ENCODE assay signal across 1 cellular context in the genomic region with DNA sequence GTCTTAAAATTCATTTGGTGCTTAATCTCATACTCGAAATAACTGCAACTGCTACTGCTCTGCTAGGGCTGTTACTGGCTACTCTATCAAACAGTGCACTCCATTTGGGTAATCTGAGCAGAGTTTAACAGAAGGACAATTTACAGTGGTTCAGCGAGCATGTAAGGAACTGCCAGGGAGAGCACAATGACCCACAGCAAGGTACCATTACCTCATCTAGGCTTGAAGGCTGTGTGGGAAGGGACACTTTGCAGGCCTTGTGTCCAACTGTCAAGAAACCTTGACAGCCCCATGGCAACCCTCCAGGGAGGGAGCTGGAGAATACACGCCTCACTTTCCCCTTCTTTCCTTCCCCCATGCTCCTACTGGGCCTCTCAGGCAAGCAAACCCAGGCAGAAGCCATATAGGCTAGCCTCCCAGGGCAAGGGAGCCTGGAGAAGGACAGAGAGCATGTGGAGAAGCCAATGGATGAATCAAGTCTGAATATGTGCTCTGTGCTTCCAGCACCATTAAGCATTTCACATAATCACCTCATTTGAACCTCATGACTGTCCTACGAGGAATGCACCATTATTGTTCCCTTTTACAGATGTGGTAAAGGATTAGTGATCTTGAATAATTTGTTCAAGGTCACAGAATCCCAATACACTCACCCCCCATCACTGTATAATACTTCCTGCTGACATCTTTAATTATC.
TF ChIP-seq lines count a peak whose summit lies in the region.

No MANE protein-coding gene starts in this region.

TF ChIP-seq in IMR-90, 13 proteins besides CTCF, POLR2A, EP300 and RAD21:
- TF ChIP-seq CEBPB (IDR thresholded peaks at IDR 0.05; ENCODE audit: low read depth, low read length) (no peak), ELK1 (IDR thresholded peaks at IDR 0.05; ENCODE audit: borderline replicate concordance, low read depth, low read length) (no peak), RCOR1 (IDR thresholded peaks at IDR 0.05; ENCODE audit: insufficient replicate concordance, low read length) (no peak), MXI1 (IDR thresholded peaks at IDR 0.05; ENCODE audit: borderline replicate concordance, low read depth, low read length) (no peak), SMC3 (IDR thresholded peaks at IDR 0.05; ENCODE audit: low read depth, low read length) (no peak), FOS (IDR thresholded peaks at IDR 0.05; ENCODE audit: low read depth, low read length) (no peak), BHLHE40 (IDR thresholded peaks at IDR 0.05; ENCODE audit: low read depth, low read length) (no peak), MAFK (IDR thresholded peaks at IDR 0.05; ENCODE audit: low read depth, low read length) (no peak), NFE2L2 (IDR thresholded peaks at IDR 0.05; ENCODE audit: low read depth, low read length) (no peak), CHD1 (IDR thresholded peaks at IDR 0.05; ENCODE audit: low read depth, low read length) (no peak), RFX5 (IDR thresholded peaks at IDR 0.05; ENCODE audit: low read depth, low read length) (no peak)
- TF ChIP-seq, protein P1, sequence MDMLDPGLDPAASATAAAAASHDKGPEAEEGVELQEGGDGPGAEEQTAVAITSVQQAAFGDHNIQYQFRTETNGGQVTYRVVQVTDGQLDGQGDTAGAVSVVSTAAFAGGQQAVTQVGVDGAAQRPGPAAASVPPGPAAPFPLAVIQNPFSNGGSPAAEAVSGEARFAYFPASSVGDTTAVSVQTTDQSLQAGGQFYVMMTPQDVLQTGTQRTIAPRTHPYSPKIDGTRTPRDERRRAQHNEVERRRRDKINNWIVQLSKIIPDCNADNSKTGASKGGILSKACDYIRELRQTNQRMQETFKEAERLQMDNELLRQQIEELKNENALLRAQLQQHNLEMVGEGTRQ (IDR thresholded peaks at IDR 0.05; ENCODE audit: low read depth, low read length): no peak
TF ChIP-seq in IMR-90: peak in this region for 0.
